23 cellular contexts compared by ENCODE assay signal in the genomic region with DNA sequence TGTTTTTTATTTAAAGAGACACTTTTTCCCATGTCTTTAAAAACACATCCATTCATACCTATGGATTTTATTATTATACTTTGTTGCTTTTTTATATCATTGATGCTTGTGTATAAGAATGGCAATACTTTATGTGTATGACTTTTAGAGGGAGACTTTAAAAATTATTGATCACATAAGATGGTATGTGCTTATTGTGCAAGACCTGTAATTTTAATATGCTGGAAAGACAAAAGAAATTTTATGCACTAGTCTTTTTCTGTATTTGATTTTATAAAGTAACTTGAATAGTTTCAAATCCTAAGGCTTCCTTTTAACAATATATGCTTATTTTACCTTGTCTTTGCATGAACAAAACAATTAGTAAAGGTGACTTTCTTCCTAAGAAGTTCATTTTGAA.
"Had no signal": no experiment of that assay in that cellular context is flagged by ENCODE, and none has a peak within 500 bp of the region (broad histone marks: within the 10 kb centered on the region; RNA-seq: fewer than 3 reads in every experiment).

No MANE protein-coding gene starts in this region.

- H2AFZ ChIP-seq: hepatocyte had no signal

- H3K27ac ChIP-seq: colonic mucosa, esophagus muscularis mucosa, foreskin keratinocyte, gastroesophageal sphincter, heart left ventricle, hepatocyte, left lung, lower lobe of right lung had no signal

- H3K27me3 ChIP-seq: colonic mucosa, esophagus muscularis mucosa, foreskin keratinocyte, gastroesophageal sphincter, heart left ventricle, hepatocyte, left lung had no signal

- H3K36me3 Mint-ChIP-seq: immature natural killer cell, mesothelial cell of epicardium, naive B cell had no signal

- H3K27me3 Mint-ChIP-seq: dendritic cell treated with granulocyte-macrophage colony-stimulating factor and Interleukin-4, amounts not matched to agents 40 ng/mL and 50 ng/mL, for 4 days; effector memory CD8-positive, alpha-beta T cell; naive B cell had no signal

- H3K27ac Mint-ChIP-seq: dendritic cell treated with granulocyte-macrophage colony-stimulating factor and Interleukin-4, amounts not matched to agents 40 ng/mL and 50 ng/mL, for 4 days; effector memory CD8-positive, alpha-beta T cell; immature natural killer cell; mesothelial cell of epicardium; naive B cell had no signal

- H3K4me1 Mint-ChIP-seq: immature natural killer cell, naive B cell had no signal

- H3K4me1 ChIP-seq: colonic mucosa, foreskin keratinocyte, left lung had no signal

- H3K9me3 ChIP-seq: colonic mucosa, esophagus muscularis mucosa, gastroesophageal sphincter, heart left ventricle, lower lobe of right lung, mucosa of descending colon had no signal

- H3K36me3 ChIP-seq: colonic mucosa, esophagus muscularis mucosa, gastroesophageal sphincter, heart left ventricle, left lung, lower lobe of right lung had no signal

- DNase-seq: colonic mucosa; cortex of kidney; effector CD8-positive, alpha-beta T cell; effector memory CD8-positive, alpha-beta T cell; foreskin keratinocyte; heart left ventricle; hypothalamus; immature natural killer cell; left cardiac atrium; left lung; left ventricle myocardium superior; lower lobe of right lung; mesenchymal stem cell; mucosa of descending colon; naive B cell had no signal

- H3K4me3 Mint-ChIP-seq: dendritic cell treated with granulocyte-macrophage colony-stimulating factor and Interleukin-4, amounts not matched to agents 40 ng/mL and 50 ng/mL, for 4 days; effector memory CD8-positive, alpha-beta T cell; immature natural killer cell; mesothelial cell of epicardium; naive B cell had no signal

- ATAC-seq: effector memory CD8-positive, alpha-beta T cell; foreskin keratinocyte; gastroesophageal sphincter; heart left ventricle; left cardiac atrium; left lung; left ventricle myocardium superior; lower lobe of right lung; mucosa of descending colon had no signal

- H3K4me3 ChIP-seq: colonic mucosa, esophagus muscularis mucosa, gastroesophageal sphincter, heart left ventricle, hepatocyte, left lung, lower lobe of right lung, mucosa of descending colon had no signal

- H3K9me3 Mint-ChIP-seq: mesothelial cell of epicardium had no signal

- FAIRE-seq: endothelial cell of umbilical vein, frontal cortex, keratinocyte had no signal
